In genomic region chr7:42913591-42913990, GRCh38 we compare ENCODE assay signal across 14 cellular contexts. TPM values are rescaled to one million over a fixed set of nuclear protein-coding genes. Genes with fewer than 3 reads are reported as not detected.
A peak's percentile ranks its signal among the peaks of the same experiment; 100 is the strongest.
DNase-seq lines count a peak whose midpoint lies in the region; ATAC-seq, FAIRE-seq and TF ChIP-seq lines count a peak whose summit lies in the region.
"Had no signal": no experiment of that assay in that cellular context is flagged by ENCODE, and none has a peak within 500 bp of the region (broad histone marks: within the 10 kb centered on the region; RNA-seq: fewer than 3 reads in every experiment).

No MANE protein-coding gene starts in this region.

- FAIRE-seq in GM12878 (lab: Jason Lieb, UNC): no peak
- FAIRE-seq: colon, kidney had no signal

- H4K20me1 ChIP-seq in GM23338 (replicated peaks; ENCODE audit: insufficient read depth) (0 out of 2 replicates have a peak, but pooled peaks cover 6% of the 10 kb centered on the region), OCI-LY7 (ENCODE audit: insufficient read depth, low read length) (peaks cover 7% of the 10 kb centered on the region; the same call in 1 of the 2 replicates), GM12878 (ENCODE audit: control insufficient read depth, insufficient read depth) (no peaks in the 10 kb centered on the region), osteoblast (ENCODE audit: insufficient read depth, low read length) (no peaks in the 10 kb centered on the region)

- H3K4me1 Mint-ChIP-seq in GM23338: peaks cover 34% of the 10 kb centered on the region

- peak overlapping the region; percentile 90; the same call in 1 of the 2 replicates for H3K27ac ChIP-seq in GM23338 (ENCODE audit: low read depth)
- peak overlapping the region; percentile 21 for H3K27ac ChIP-seq in OCI-LY7 (ENCODE audit: low read depth, low read length, poor library complexity, severe bottlenecking)
- H3K27ac ChIP-seq in GM12878 (ENCODE audit: control insufficient read depth, insufficient read depth): no peak overlapping the region
- peak overlapping the region; percentile 50 for H3K27ac ChIP-seq in osteoblast (ENCODE audit: low read depth, low read length)
- H3K27ac ChIP-seq in caudate nucleus (ENCODE audit: low read depth, low read length): no peak overlapping the region
- H3K27ac ChIP-seq: foreskin keratinocyte, Peyer's patch, right lobe of liver, suprapubic skin had no signal

- DNase-seq in GM23338 (ENCODE audit: low spot score) (no peak), OCI-LY7 (ENCODE audit: low spot score) (no peak), GM12878 (ENCODE audit: low read depth, low spot score) (no peak), osteoblast (ENCODE audit: insufficient read length, low spot score, missing footprints) (no peak), dedifferentiated amniotic fluid mesenchymal stem cell (ENCODE audit: extremely low spot score) (no peak), caudate nucleus (lab: John Stamatoyannopoulos, UW) (no peak), germinal center (ENCODE audit: low spot score) (no peak)
- DNase-seq: kidney, NCI-H345, Peyer's patch, right lobe of liver had no signal

- no peaks in the 10 kb centered on the region for H3K9me3 Mint-ChIP-seq in GM23338

- BruUV-seq in OCI-LY7 (replicated peaks; lab: Mats Ljungman, UMichigan) (no TSS peak), GM12878 (replicated peaks; lab: Mats Ljungman, UMichigan) (no TSS peak)

- H3K27me3 ChIP-seq in GM23338 (ENCODE audit: insufficient read depth) (no peaks in the 10 kb centered on the region), GM12878 (replicated peaks in 1 of 2; ENCODE audit: control insufficient read depth in 2 of 2, insufficient read depth in 2 of 2, low read length in 1 of 2) (no peaks in the 10 kb centered on the region), osteoblast (ENCODE audit: insufficient read depth, low read length) (no peaks in the 10 kb centered on the region)
- H3K27me3 ChIP-seq: foreskin keratinocyte, Peyer's patch, right lobe of liver, suprapubic skin had no signal

- POLR2A ChIA-PET in OCI-LY7 (lab: Charles Lee) (interaction anchor here (0.6 to 1.5 kb wide), 3 partner anchors 9 to 170 kb away, joined by 3 to 5 read pairs (median 4); no protein-coding TSS in a partner anchor), GM12878 (lab: Charles Lee) (interaction anchor here (1.4 to 2.6 kb wide), 2 partner anchors 16 to 26 kb away, joined by 3 to 6 read pairs; no protein-coding TSS in a partner anchor)

- H3K36me3 ChIP-seq in GM23338 (ENCODE audit: insufficient read depth) (peaks cover 15% of the 10 kb centered on the region; the same call in 1 of the 2 replicates), OCI-LY7 (ENCODE audit: insufficient read depth, low read length) (peaks cover 61% of the 10 kb centered on the region), GM12878 (ENCODE audit: control insufficient read depth in 2 of 2, insufficient read depth in 2 of 2, low read length in 1 of 2) (peaks cover 6 to 10% of the 10 kb centered on the region in 2 experiments), osteoblast (ENCODE audit: insufficient read depth, low read length) (peaks cover 19% of the 10 kb centered on the region)

- H3K4me1 ChIP-seq in GM23338 (ENCODE audit: insufficient read depth) (peaks cover 18% of the 10 kb centered on the region), OCI-LY7 (ENCODE audit: insufficient read depth, low read length, poor library complexity, severe bottlenecking) (peaks cover 22% of the 10 kb centered on the region), GM12878 (ENCODE audit: control insufficient read depth, insufficient read depth, low read length) (peaks cover 15% of the 10 kb centered on the region), osteoblast (ENCODE audit: insufficient read depth, low read length) (peaks cover 32% of the 10 kb centered on the region)

- H3K79me2 ChIP-seq in GM23338 (replicated peaks; ENCODE audit: insufficient read depth): peaks cover 11% of the 10 kb centered on the region
- peaks cover 10% of the 10 kb centered on the region; the same call in 1 of the 2 replicates for H3K79me2 ChIP-seq in OCI-LY7 (ENCODE audit: insufficient read depth, low read depth, low read length)
- H3K79me2 ChIP-seq in GM12878 (ENCODE audit: control insufficient read depth, insufficient read depth, low read length): peaks cover 2% of the 10 kb centered on the region; the same call in 1 of the 2 replicates
- peaks cover 19% of the 10 kb centered on the region for H3K79me2 ChIP-seq in osteoblast (ENCODE audit: insufficient read depth, low read length)

- peaks cover 13% of the 10 kb centered on the region; the same call in 1 of the 2 replicates for H3F3A ChIP-seq in GM23338 (replicated peaks; ENCODE audit: low read depth)

- RAD21 ChIA-PET in GM12878 (lab: Charles Lee; ENCODE audit: unreplicated experiment): no interaction called here

- TF ChIP-seq EP300 in GM12878 (IDR thresholded peaks at IDR 0.05; ENCODE audit: borderline replicate concordance in 1 of 2, control insufficient read depth in 1 of 2, low read depth in 2 of 2, low read length in 2 of 2): no peak

- H3K4me3 ChIP-seq in GM23338 (no peak overlapping the region), OCI-LY7 (ENCODE audit: low read depth, low read length, poor library complexity, severe bottlenecking) (no peak overlapping the region), GM12878 (no peak overlapping the region), osteoblast (ENCODE audit: insufficient read depth, low read length) (no peak overlapping the region)
- H3K4me3 ChIP-seq: Peyer's patch, right lobe of liver, suprapubic skin had no signal

- peak overlapping the region; percentile 11; the same call in 1 of the 2 replicates for H3K27ac Mint-ChIP-seq in GM23338

- H3K9me2 ChIP-seq in GM23338 (ENCODE audit: insufficient read depth): 0 out of 2 replicates have a peak, but pooled peaks cover 4% of the 10 kb centered on the region
- H3K9me2 ChIP-seq in OCI-LY7 (ENCODE audit: insufficient read depth, low read length): no peaks in the 10 kb centered on the region

- CTCF ChIA-PET in OCI-LY7 (lab: Charles Lee; ENCODE audit: unreplicated experiment): no interaction called here
- CTCF ChIA-PET in GM12878 (lab: Yijun Ruan, JAX): interaction anchor here (0.6 to 2.6 kb wide), 4 partner anchors 9 to 18 kb away, joined by 3 to 9 read pairs (median 4); partner anchors contain the start of gene PSMA2

- peaks cover 58% of the 10 kb centered on the region for H3K36me3 Mint-ChIP-seq in GM23338 (ENCODE audit: low read depth)

- H3K4me2 ChIP-seq in GM23338: no peak overlapping the region
- no peak overlapping the region for H3K4me2 ChIP-seq in OCI-LY7 (ENCODE audit: low read length)
- no peak overlapping the region for H3K4me2 ChIP-seq in GM12878 (ENCODE audit: control insufficient read depth, insufficient read depth)
- H3K4me2 ChIP-seq in osteoblast (ENCODE audit: insufficient read depth, low read length): no peak overlapping the region

- no peaks in the 10 kb centered on the region for H3K27me3 Mint-ChIP-seq in GM23338 (ENCODE audit: insufficient read depth, low read depth, poor library complexity)

- SMC1A ChIA-PET in GM12878 (lab: Charles Lee; ENCODE audit: uncharacterized antibody, unreplicated experiment): interaction anchor here (3.9 to 6.1 kb wide), 2 partner anchors 12 to 18 kb away, joined by 33 to 34 read pairs; partner anchors contain the start of genes MRPL32 and PSMA2

- H2AFZ ChIP-seq in GM23338 (no peak overlapping the region), OCI-LY7 (ENCODE audit: low read length) (no peak overlapping the region), GM12878 (ENCODE audit: control insufficient read depth, low read depth, low read length) (no peak overlapping the region), osteoblast (ENCODE audit: low read length) (no peak overlapping the region)

- no peaks in the 10 kb centered on the region for H3K9me3 ChIP-seq in OCI-LY7 (ENCODE audit: low read length)
- H3K9me3 ChIP-seq in GM12878 (replicated peaks; ENCODE audit: control insufficient read depth, insufficient read depth, low read length): no peaks in the 10 kb centered on the region
- no peaks in the 10 kb centered on the region for H3K9me3 ChIP-seq in osteoblast (ENCODE audit: low read depth, low read length)
- H3K9me3 ChIP-seq: Peyer's patch, right lobe of liver, suprapubic skin had no signal

- WGBS in GM12878 (ENCODE audit: insufficient coverage, insufficient replicate concordance, low lambda C conversion rate, missing lambda C conversion rate): 50% methylated on average over 2 of the region's 2 CpGs

- intact Hi-C loops in OCI-LY7 (cut with micrococcal nuclease; ENCODE audit: unreplicated experiment): no loop called here
- intact Hi-C loops in GM12878 (cut with micrococcal nuclease; ENCODE audit: unreplicated experiment): loop anchor here (2.0 kb wide), 1 partner anchor 19 kb away; the partner anchor contains the start of genes MRPL32 and PSMA2

- TF ChIP-seq CTCF in GM23338 (conservative IDR thresholded peaks at IDR 0.05; ENCODE audit: low read depth in 2 of 2) (no peak), OCI-LY7 (conservative IDR thresholded peaks at IDR 0.05; ENCODE audit: low read length) (no peak), GM12878 (IDR thresholded peaks at IDR 0.05 in 2 of 3, conservative IDR thresholded peaks at IDR 0.05 in 1 of 3; ENCODE audit: control insufficient read depth in 2 of 3, extremely low read depth in 1 of 3, insufficient read depth in 1 of 3, low read depth in 3 of 3, low read length in 3 of 3) (no peak), osteoblast (IDR thresholded peaks at IDR 0.05; ENCODE audit: extremely low read depth, low read depth, low read length) (no peak)

- H3K9ac ChIP-seq in GM12878 (ENCODE audit: control insufficient read depth, insufficient read depth, low read length): no peak overlapping the region

- ATAC-seq in GM23338 (no peak), GM12878 (no peak)
- ATAC-seq: foreskin keratinocyte had no signal

- in situ Hi-C loops in GM12878 (cut with MboI): no loop called here

- H3K4me3 Mint-ChIP-seq in GM23338: no peak overlapping the region

- TF ChIP-seq POLR2A in GM12878 (IDR thresholded peaks at IDR 0.05; ENCODE audit: low read depth, low read length): no peak

- no peak for TF ChIP-seq RAD21 in GM12878 (IDR thresholded peaks at IDR 0.05; ENCODE audit: insufficient read depth, low read depth, low read length)

RNA-seq across cellular contexts. Expression of gene C7orf25, which starts 1.7 kb away (rescaled TPM):
- total RNA-seq in GM23338 (2014; rRNA removed; shearing (Covaris generic)): 7.1 and 8.7 TPM in 2 replicates
- 1.2 and 1.7 TPM in 2 replicates for polyA plus RNA-seq in GM23338 (2016; fragmentation: Nextera tagmentation; extraction: Ambion mirVana)
- total RNA-seq in OCI-LY7 (2014; rRNA removed; shearing (Covaris generic)): 2.3 and 6.0 TPM in 2 replicates
- total RNA-seq in OCI-LY7 (2022): 7.3 and 9.1 TPM in 2 replicates
- 17.2 and 18.2 TPM in 2 replicates for total RNA-seq in GM12878 (2013; cell fraction: nucleolus; rRNA removed)
- total RNA-seq in GM12878 (2014; rRNA removed): 1.4 and 3.5 TPM in 2 replicates
- 1.9 and 2.2 TPM in 2 replicates for total RNA-seq in GM12878 (2014; rRNA removed; fragmentation: Illumina TruSeq; extraction: Trizol)
- total RNA-seq in GM12878 (2021): 3.2 and 3.6 TPM in 2 replicates
- polyA plus RNA-seq in GM12878 (2011; ENCODE audit: low read depth): 0.49 TPM
- polyA plus RNA-seq in GM12878 (2011; rRNA removed): 1.0 and 2.0 TPM in 2 replicates
- polyA plus RNA-seq in GM12878 (2011; cell fraction: cytosol; rRNA removed): 0.55 and 0.87 TPM in 2 replicates
- polyA plus RNA-seq in GM12878 (2011; cell fraction: nucleus; rRNA removed): 2.5 and 3.0 TPM in 2 replicates
- polyA plus RNA-seq in GM12878 (2012): 1.1 and 1.3 TPM in 2 replicates
- 0.98 and 2.0 TPM in 2 replicates for polyA plus RNA-seq in GM12878 (2014; fragmentation: Illumina TruSeq; extraction: Trizol)
- 1 to 10 TPM in 1 of 2 experiments, under 1 TPM in 1; 0.68 to 1.3 TPM for polyA plus RNA-seq in GM12878 (2014; fragmentation: Nextera tagmentation; extraction: Ambion mirVana)
- 0.63 and 2.6 TPM in 2 replicates for polyA plus RNA-seq in GM12878 (2014; rRNA removed)
- polyA plus RNA-seq in GM12878 (2016; fragmentation: Nextera tagmentation; extraction: Ambion mirVana): 1 to 10 TPM; 2.0 to 2.7 TPM
- 1.2 and 2.1 TPM in 2 replicates for polyA minus RNA-seq in GM12878 (2011; rRNA and poly(A)+ RNA removed)
- polyA minus RNA-seq in GM12878 (2011; cell fraction: cytosol; rRNA and poly(A)+ RNA removed): 1.3 TPM in 1 of 2 replicates, not detected in the other
- 5.7 and 9.2 TPM in 2 replicates for polyA minus RNA-seq in GM12878 (2011; cell fraction: nucleus; rRNA and poly(A)+ RNA removed)
- total RNA-seq in osteoblast: 8.0 and 8.7 TPM in 2 replicates

RNA-seq across cellular contexts. Expression of gene PSMA2, which starts 18.4 kb away (rescaled TPM):
- 178 and 214 TPM in 2 replicates for total RNA-seq in GM23338 (2014; rRNA removed; shearing (Covaris generic))
- polyA plus RNA-seq in GM23338 (2016; fragmentation: Nextera tagmentation; extraction: Ambion mirVana) (609 and 678 TPM in 2 replicates), GM12878 (2011; rRNA removed) (438 and 659 TPM in 2 replicates), GM12878 (2014; fragmentation: Illumina TruSeq; extraction: Trizol) (175 and 207 TPM in 2 replicates), GM12878 (2014; fragmentation: Nextera tagmentation; extraction: Ambion mirVana) (1,000 to 10,000 TPM; 1,068 to 1,223 TPM), GM12878 (2014; rRNA removed) (133 and 170 TPM in 2 replicates), GM12878 (2016; fragmentation: Nextera tagmentation; extraction: Ambion mirVana) (100 to 1,000 TPM; 779 to 813 TPM)
- total RNA-seq in OCI-LY7 (2014; rRNA removed; shearing (Covaris generic)): 40.2 and 45.7 TPM in 2 replicates
- total RNA-seq in OCI-LY7 (2022) (101 and 145 TPM in 2 replicates), GM12878 (2014; rRNA removed) (129 and 142 TPM in 2 replicates), GM12878 (2014; rRNA removed; fragmentation: Illumina TruSeq; extraction: Trizol) (192 and 195 TPM in 2 replicates), GM12878 (2021) (196 and 211 TPM in 2 replicates), osteoblast (50.3 and 59.2 TPM in 2 replicates)
- 47.6 and 50.1 TPM in 2 replicates for total RNA-seq in GM12878 (2013; cell fraction: nucleolus; rRNA removed)
- 203 TPM for polyA plus RNA-seq in GM12878 (2011; ENCODE audit: low read depth)
- 136 and 144 TPM in 2 replicates for polyA plus RNA-seq in GM12878 (2011; cell fraction: cytosol; rRNA removed)
- 115 TPM in 2 replicates for polyA plus RNA-seq in GM12878 (2011; cell fraction: nucleus; rRNA removed)
- 212 and 255 TPM in 2 replicates for polyA plus RNA-seq in GM12878 (2012)
- polyA minus RNA-seq in GM12878 (2011; rRNA and poly(A)+ RNA removed): 42.9 and 69.9 TPM in 2 replicates
- polyA minus RNA-seq in GM12878 (2011; cell fraction: cytosol; rRNA and poly(A)+ RNA removed): 29.3 and 37.7 TPM in 2 replicates
- polyA minus RNA-seq in GM12878 (2011; cell fraction: nucleus; rRNA and poly(A)+ RNA removed): 15.7 and 23.2 TPM in 2 replicates

RNA-seq across cellular contexts. Expression of gene MRPL32, which starts 18.6 kb away (rescaled TPM):
- total RNA-seq in GM23338 (2014; rRNA removed; shearing (Covaris generic)): 93.4 and 93.6 TPM in 2 replicates
- 303 and 310 TPM in 2 replicates for polyA plus RNA-seq in GM23338 (2016; fragmentation: Nextera tagmentation; extraction: Ambion mirVana)
- 61.8 and 89.7 TPM in 2 replicates for total RNA-seq in OCI-LY7 (2014; rRNA removed; shearing (Covaris generic))
- total RNA-seq in OCI-LY7 (2022): 55.7 and 59.7 TPM in 2 replicates
- 69.7 and 72.4 TPM in 2 replicates for total RNA-seq in GM12878 (2013; cell fraction: nucleolus; rRNA removed)
- total RNA-seq in GM12878 (2014; rRNA removed): 72.0 and 86.3 TPM in 2 replicates
- total RNA-seq in GM12878 (2014; rRNA removed; fragmentation: Illumina TruSeq; extraction: Trizol): 99.7 and 107 TPM in 2 replicates
- total RNA-seq in GM12878 (2021): 65.3 and 66.0 TPM in 2 replicates
- polyA plus RNA-seq in GM12878 (2011; ENCODE audit: low read depth): 59.8 TPM
- 101 and 156 TPM in 2 replicates for polyA plus RNA-seq in GM12878 (2011; rRNA removed)
- 66.7 and 70.1 TPM in 2 replicates for polyA plus RNA-seq in GM12878 (2011; cell fraction: cytosol; rRNA removed)
- 71.1 and 90.3 TPM in 2 replicates for polyA plus RNA-seq in GM12878 (2011; cell fraction: nucleus; rRNA removed)
- polyA plus RNA-seq in GM12878 (2012): 58.1 and 60.1 TPM in 2 replicates
- polyA plus RNA-seq in GM12878 (2014; fragmentation: Illumina TruSeq; extraction: Trizol): 106 and 111 TPM in 2 replicates
- polyA plus RNA-seq in GM12878 (2014; fragmentation: Nextera tagmentation; extraction: Ambion mirVana): 100 to 1,000 TPM; 274 to 339 TPM
- 98.9 and 112 TPM in 2 replicates for polyA plus RNA-seq in GM12878 (2014; rRNA removed)
- 100 to 1,000 TPM; 134 to 138 TPM for polyA plus RNA-seq in GM12878 (2016; fragmentation: Nextera tagmentation; extraction: Ambion mirVana)
- polyA minus RNA-seq in GM12878 (2011; rRNA and poly(A)+ RNA removed): 23.3 and 25.7 TPM in 2 replicates
- polyA minus RNA-seq in GM12878 (2011; cell fraction: cytosol; rRNA and poly(A)+ RNA removed): 9.1 and 17.3 TPM in 2 replicates
- 14.1 and 14.6 TPM in 2 replicates for polyA minus RNA-seq in GM12878 (2011; cell fraction: nucleus; rRNA and poly(A)+ RNA removed)
- 35.5 and 42.1 TPM in 2 replicates for total RNA-seq in osteoblast

Comparison
In these comparisons a context has a peak if more than half of its experiments do, and no peak if none do; other contexts are left out.
1. H3K27ac ChIP-seq: peak in GM23338 (single experiment), OCI-LY7 (single experiment) and osteoblast (single experiment); none in GM12878 (single experiment) and caudate nucleus (single experiment).